ENCODE assay signal across 1 cellular context in genomic region chr19:12440412-12440762, GRCh38.
TF ChIP-seq lines count a peak whose summit lies in the region.
"Not testable (repeated sequence)": the region's sequence is repeated elsewhere in the genome, so short reads cannot be mapped to it uniquely, and the experiment has no call there.

No MANE protein-coding gene starts in this region.

TF ChIP-seq in K562, 482 proteins besides CTCF, POLR2A, EP300 and RAD21:
- TF ChIP-seq CHD1 (IDR thresholded peaks at IDR 0.05; ENCODE audit: low read length) = peak; percentile 56
- TF ChIP-seq KDM5B (IDR thresholded peaks at IDR 0.05; ENCODE audit: insufficient replicate concordance, low read depth, low read length) = peak; percentile 14
- TF ChIP-seq NR2C2 (CRISPR knock-in tag; IDR thresholded peaks at IDR 0.05) = not testable (repeated sequence)
- TF ChIP-seq NR2C2 (tag; IDR thresholded peaks at IDR 0.05) = 0 out of 2 replicates have a peak, but pooled peaks have one; percentile 35
- TF ChIP-seq CTCFL (IDR thresholded peaks at IDR 0.05; ENCODE audit: borderline replicate concordance, insufficient read depth, low read depth, low read length, poor library complexity, severe bottlenecking) = peak; percentile 8
- 0 out of 2 replicates have a peak, but pooled peaks have one; percentile 47 for TF ChIP-seq ARID4B (CRISPR knock-in tag; IDR thresholded peaks at IDR 0.05)
- 0 out of 2 replicates have a peak, but pooled peaks have one; percentile 45 for TF ChIP-seq ZFX (CRISPR knock-in tag; IDR thresholded peaks at IDR 0.05)
- TF ChIP-seq ZBTB1 (CRISPR knock-in tag; IDR thresholded peaks at IDR 0.05; ENCODE audit: borderline replicate concordance, low read depth) = 0 out of 2 replicates have a peak, but pooled peaks have one; percentile 42
- TF ChIP-seq ZBTB11 (CRISPR knock-in tag; IDR thresholded peaks at IDR 0.05) = peak in 1 of 3 experiments; percentile 14; a peak in 1 of 6 replicates
- TF ChIP-seq RBM14 (IDR thresholded peaks at IDR 0.05; ENCODE audit: borderline replicate concordance, insufficient read depth, low read depth, low read length) = 0 out of 2 replicates have a peak, but pooled peaks have one; percentile 58
